In the genomic region with DNA sequence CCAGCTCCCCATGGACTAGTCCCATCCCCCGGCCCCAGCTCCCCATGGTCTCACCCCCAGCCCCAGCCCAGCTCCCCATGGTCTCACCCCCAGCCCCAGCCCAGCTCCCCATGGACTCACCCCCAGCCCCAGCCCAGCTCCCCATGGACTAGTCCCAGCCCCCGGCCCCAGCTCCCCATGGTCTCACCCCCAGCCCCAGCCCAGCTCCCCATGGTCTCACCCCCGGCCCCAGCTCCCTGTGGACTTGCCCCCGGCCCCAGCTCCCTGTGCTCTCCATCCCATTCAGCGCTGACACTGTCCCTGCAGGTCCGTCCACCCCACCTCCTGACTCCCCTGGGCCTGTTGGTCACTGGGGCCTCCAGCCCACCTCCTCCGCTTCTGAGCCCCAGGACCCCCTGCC, we compare ENCODE assay signal across 12 cellular contexts. TPM values are rescaled to one million over a fixed set of nuclear protein-coding genes. Genes with fewer than 3 reads are reported as not detected.
"Had no signal": no experiment of that assay in that cellular context is flagged by ENCODE, and none has a peak within 500 bp of the region (broad histone marks: within the 10 kb centered on the region; RNA-seq: fewer than 3 reads in every experiment).

No MANE protein-coding gene starts in this region.

RNA-seq across cellular contexts. Expression of a gene that starts 1.3 kb away (rescaled TPM):
- total RNA-seq: occipital lobe, osteoblast, renal cortical epithelial cell, smooth muscle cell, temporal lobe had no signal
- polyA plus RNA-seq: naive thymus-derived CD4-positive, alpha-beta T cell; neural cell; smooth muscle cell had no signal

RNA-seq across cellular contexts. Expression of a gene that starts 6.2 kb away (rescaled TPM):
- total RNA-seq: naive thymus-derived CD4-positive, alpha-beta T cell; occipital lobe; osteoblast; prostate gland; renal cortical epithelial cell; smooth muscle cell; temporal lobe; thyroid gland; vagina had no signal
- polyA plus RNA-seq: naive thymus-derived CD4-positive, alpha-beta T cell; neural cell; right cardiac atrium; smooth muscle cell had no signal

RNA-seq across cellular contexts. Expression of a gene that starts 9.2 kb away (rescaled TPM):
- total RNA-seq: occipital lobe, osteoblast, renal cortical epithelial cell, smooth muscle cell, temporal lobe had no signal
- polyA plus RNA-seq: naive thymus-derived CD4-positive, alpha-beta T cell; neural cell; smooth muscle cell had no signal

RNA-seq across cellular contexts. Expression of a gene that starts 24.6 kb away (rescaled TPM):
- total RNA-seq: naive thymus-derived CD4-positive, alpha-beta T cell; occipital lobe; osteoblast; renal cortical epithelial cell; right lobe of liver; smooth muscle cell; temporal lobe had no signal
- polyA plus RNA-seq: naive thymus-derived CD4-positive, alpha-beta T cell; neural cell; smooth muscle cell had no signal
